Comparison of ENCODE assay signal across 20 cellular contexts in the genomic region with DNA sequence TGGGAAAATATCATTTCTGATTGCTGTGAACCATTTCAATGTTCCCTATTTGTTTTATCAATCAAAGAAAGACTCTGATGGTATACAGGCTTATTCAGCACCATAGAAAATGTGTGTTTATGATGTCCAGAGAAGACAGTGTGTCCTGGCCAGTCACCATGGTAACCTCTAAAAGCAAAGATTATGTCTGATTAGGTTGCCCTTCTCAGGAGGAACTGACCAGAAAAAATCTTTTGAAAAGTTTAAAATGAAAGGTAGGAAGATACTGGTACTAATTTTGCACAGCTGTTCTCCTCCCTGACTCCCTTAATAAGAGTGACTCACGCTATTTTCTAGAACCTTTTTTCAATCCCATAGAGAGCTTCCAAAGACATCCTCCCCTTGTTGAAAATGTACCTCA.
A peak's percentile ranks its signal among the peaks of the same experiment; 100 is the strongest.
DNase-seq lines count a peak whose midpoint lies in the region; ATAC-seq and TF ChIP-seq lines count a peak whose summit lies in the region.
"Had no signal": no experiment of that assay in that cellular context is flagged by ENCODE, and none has a peak within 500 bp of the region (broad histone marks: within the 10 kb centered on the region; RNA-seq: fewer than 3 reads in every experiment).

No MANE protein-coding gene starts in this region.

- DNase-seq in AG08395 (ENCODE audit: low spot score) (peak; percentile 2), NCI-H146 treated with DMSO at 0.1 percent for 48 hours (lab: John Stamatoyannopoulos, UW; ENCODE audit: unreplicated experiment) (peak; percentile 72), ovary (no peak), activated gamma-delta T cell (lab: John Stamatoyannopoulos, UW) (no peak), NCI-H1694 treated with DMSO at 0.1 percent for 48 hours (lab: John Stamatoyannopoulos, UW) (no peak), ascending aorta (ENCODE audit: low spot score in 2 of 2) (no peak)
- DNase-seq: ACHN; activated CD4-positive, CD25-positive, alpha-beta regulatory T cell; activated effector memory CD4-positive, alpha-beta T cell treated with Interleukin-2 at 50 U/mL for 16 hours; CD8-positive, alpha-beta memory T cell; foreskin keratinocyte; lower lobe of right lung; NCI-H1048; SHP77 treated with DMSO at 0.1 percent for 48 hours; T-helper 2 cell; upper lobe of right lung had no signal

- H3K27ac ChIP-seq in ovary (no peak overlapping the region), ascending aorta (no peak overlapping the region)
- H3K27ac ChIP-seq: foreskin keratinocyte, lower lobe of right lung, upper lobe of right lung had no signal

- no peak for ATAC-seq in GM18520 (IDR thresholded peaks at IDR 0.05; ENCODE audit: unreplicated experiment)
- ATAC-seq: foreskin keratinocyte; lower lobe of right lung; natural killer cell treated with Interleukin-12 subunit alpha and Interleukin-12 subunit beta and Interleukin-15 and Interleukin-18, amount 100 ng/mL, for 72 hours; stimulated activated memory B cell treated with anti-CD40 and anti-IgM and Interleukin-4, amounts not matched to agents 10 μg/mL and 1 μg/mL and 100 μg/mL, for 72 hours; upper lobe of right lung had no signal

- no peak overlapping the region for H3K9ac ChIP-seq in endocrine pancreas (ENCODE audit: control insufficient read depth, insufficient read depth, low read length)

- intact Hi-C loops in ovary (cut with DNase I) (loop anchor here in 1 of 4 donors (10.0 kb wide), 1 partner anchor 1000 kb away; no protein-coding TSS in a partner anchor), ascending aorta (cut with DNase I) (no loop called here)

- H3K27me3 ChIP-seq in endocrine pancreas (ENCODE audit: control insufficient read depth, insufficient read depth, low read length): no peaks in the 10 kb centered on the region
- H3K27me3 ChIP-seq in ovary: no peaks in the 10 kb centered on the region
- no peaks in the 10 kb centered on the region for H3K27me3 ChIP-seq in ascending aorta
- H3K27me3 ChIP-seq: foreskin keratinocyte, upper lobe of right lung had no signal

- TF ChIP-seq CTCF in ovary (IDR thresholded peaks at IDR 0.05) (no peak), ascending aorta (IDR thresholded peaks at IDR 0.05) (no peak)

- H3K36me3 ChIP-seq in endocrine pancreas (ENCODE audit: control insufficient read depth, insufficient read depth, low read length) (no peaks in the 10 kb centered on the region), ovary (no peaks in the 10 kb centered on the region), ascending aorta (no peaks in the 10 kb centered on the region)
- H3K36me3 ChIP-seq: lower lobe of right lung, upper lobe of right lung had no signal

- peaks cover 29% of the 10 kb centered on the region for H3K4me1 ChIP-seq in endocrine pancreas (ENCODE audit: control insufficient read depth, insufficient read depth, low read length)
- peaks cover 2% of the 10 kb centered on the region for H3K4me1 ChIP-seq in ovary (ENCODE audit: insufficient read depth)
- no peaks in the 10 kb centered on the region for H3K4me1 ChIP-seq in ascending aorta
- H3K4me1 ChIP-seq: foreskin keratinocyte, lower lobe of right lung, upper lobe of right lung had no signal

- WGBS in ovary, 3 donors: 44 to 47% (median 44%) methylated on average over 1 of the region's 1 CpG

- TF ChIP-seq EP300 in ovary (IDR thresholded peaks at IDR 0.05): no peak

- TF ChIP-seq POLR2A in ovary (IDR thresholded peaks at IDR 0.05): no peak

- H3K9me3 ChIP-seq in endocrine pancreas (ENCODE audit: control insufficient read depth, low read length) (no peaks in the 10 kb centered on the region), ovary (no peaks in the 10 kb centered on the region), ascending aorta (no peaks in the 10 kb centered on the region)
- H3K9me3 ChIP-seq: lower lobe of right lung, upper lobe of right lung had no signal

- H3K4me3 ChIP-seq in endocrine pancreas (ENCODE audit: control insufficient read depth, insufficient read depth, low read length) (peak overlapping the region; percentile 67), ovary (peak overlapping the region; percentile 4), ascending aorta (no peak overlapping the region)
- H3K4me3 ChIP-seq: lower lobe of right lung, upper lobe of right lung had no signal

Comparison
In these comparisons a context has a peak if more than half of its experiments do, and no peak if none do; other contexts are left out.
1. DNase-seq: peak in AG08395 (single experiment) and NCI-H146 treated with DMSO at 0.1 percent for 48 hours (single experiment); none in ovary (0 of 5), activated gamma-delta T cell (single experiment), NCI-H1694 treated with DMSO at 0.1 percent for 48 hours (single experiment) and ascending aorta (0 of 2).
2. H3K4me3 ChIP-seq: peak in endocrine pancreas (single experiment) and ovary (single experiment); none in ascending aorta (0 of 2).